In genomic region chr5:180343110-180343845, GRCh38 we compare ENCODE assay signal across 13 cellular contexts. TPM values are rescaled to one million over a fixed set of nuclear protein-coding genes. Genes with fewer than 3 reads are reported as not detected.
DNase-seq lines count a peak whose midpoint lies in the region; ATAC-seq and TF ChIP-seq lines count a peak whose summit lies in the region.
"Had no signal": no experiment of that assay in that cellular context is flagged by ENCODE, and none has a peak within 500 bp of the region (broad histone marks: within the 10 kb centered on the region; RNA-seq: fewer than 3 reads in every experiment).

No MANE protein-coding gene starts in this region.

- H3K9me3 ChIP-seq in suprapubic skin: no peaks in the 10 kb centered on the region

- no peak for ATAC-seq in GM21576 (IDR thresholded peaks at IDR 0.05; ENCODE audit: unreplicated experiment)
- ATAC-seq: GM12878 had no signal

- H3K27ac ChIP-seq in suprapubic skin: peak overlapping the region; percentile 32
- H3K27ac ChIP-seq: 22Rv1 had no signal

- WGBS in suprapubic skin: 47% methylated on average over 12 of the region's 19 CpGs

- H3K36me3 ChIP-seq in suprapubic skin: no peaks in the 10 kb centered on the region

- DNase-seq in DMS79 treated with DMSO at 0.1 percent for 48 hours (lab: John Stamatoyannopoulos, UW): peak; percentile 22
- DNase-seq in DMS79 (lab: John Stamatoyannopoulos, UW): no peak
- DNase-seq in cardiac fibroblast (ENCODE audit: low read depth in 2 of 2): peak; percentile 73 to 87
- peak; percentile 40 for DNase-seq in kidney glomerular epithelial cell (lab: John Stamatoyannopoulos, UW)
- no peak for DNase-seq in suprapubic skin (ENCODE audit: low spot score in 2 of 2)
- DNase-seq in DMS 273 treated with DMSO at 0.1 percent for 48 hours (lab: John Stamatoyannopoulos, UW): no peak
- no peak for DNase-seq in cardiac septum (ENCODE audit: low spot score)
- DNase-seq: activated gamma-delta T cell, naive B cell, NCI-H526 had no signal

- no peak for TF ChIP-seq POLR2A in suprapubic skin (IDR thresholded peaks at IDR 0.05)

- intact Hi-C loops in cardiac septum (cut with DNase I): no loop called here

- TF ChIP-seq CTCF in cardiac fibroblast (IDR thresholded peaks at IDR 0.05; ENCODE audit: low read depth, low read length) (no peak), suprapubic skin (IDR thresholded peaks at IDR 0.05) (no peak)

- H3K27me3 ChIP-seq in suprapubic skin: no peaks in the 10 kb centered on the region

- H3K4me3 ChIP-seq in cardiac fibroblast (replicated peaks in 1 of 2; ENCODE audit: low read depth in 2 of 2, low read length in 2 of 2) (no peak overlapping the region), suprapubic skin (no peak overlapping the region)
- H3K4me3 ChIP-seq: GM12878 had no signal

- TF ChIP-seq EP300 in suprapubic skin (IDR thresholded peaks at IDR 0.05): no peak

- peaks cover 9% of the 10 kb centered on the region for H3K4me1 ChIP-seq in suprapubic skin

RNA-seq across cellular contexts. Expression of gene GFPT2, which starts 9.9 kb away (rescaled TPM):
- 1 to 10 TPM; 2.9 to 6.9 (median 4.3) TPM for total RNA-seq in suprapubic skin
- 12.9 TPM for total RNA-seq in cardiac septum

RNA-seq across cellular contexts. Expression of gene MAPK9, which starts 51.4 kb away (rescaled TPM):
- total RNA-seq in suprapubic skin (10 to 100 TPM; 17.6 to 21.8 (median 19.5) TPM), cardiac septum (37.5 TPM)

Comparison
In these comparisons a context has a peak if more than half of its experiments do, and no peak if none do; other contexts are left out.
1. DNase-seq: peak in DMS79 treated with DMSO at 0.1 percent for 48 hours (single experiment), cardiac fibroblast (2 of 2) and kidney glomerular epithelial cell (single experiment); none in DMS79 (single experiment), suprapubic skin (0 of 2), DMS 273 treated with DMSO at 0.1 percent for 48 hours (single experiment) and cardiac septum (single experiment).